11 cellular contexts compared by ENCODE assay signal in the genomic region with DNA sequence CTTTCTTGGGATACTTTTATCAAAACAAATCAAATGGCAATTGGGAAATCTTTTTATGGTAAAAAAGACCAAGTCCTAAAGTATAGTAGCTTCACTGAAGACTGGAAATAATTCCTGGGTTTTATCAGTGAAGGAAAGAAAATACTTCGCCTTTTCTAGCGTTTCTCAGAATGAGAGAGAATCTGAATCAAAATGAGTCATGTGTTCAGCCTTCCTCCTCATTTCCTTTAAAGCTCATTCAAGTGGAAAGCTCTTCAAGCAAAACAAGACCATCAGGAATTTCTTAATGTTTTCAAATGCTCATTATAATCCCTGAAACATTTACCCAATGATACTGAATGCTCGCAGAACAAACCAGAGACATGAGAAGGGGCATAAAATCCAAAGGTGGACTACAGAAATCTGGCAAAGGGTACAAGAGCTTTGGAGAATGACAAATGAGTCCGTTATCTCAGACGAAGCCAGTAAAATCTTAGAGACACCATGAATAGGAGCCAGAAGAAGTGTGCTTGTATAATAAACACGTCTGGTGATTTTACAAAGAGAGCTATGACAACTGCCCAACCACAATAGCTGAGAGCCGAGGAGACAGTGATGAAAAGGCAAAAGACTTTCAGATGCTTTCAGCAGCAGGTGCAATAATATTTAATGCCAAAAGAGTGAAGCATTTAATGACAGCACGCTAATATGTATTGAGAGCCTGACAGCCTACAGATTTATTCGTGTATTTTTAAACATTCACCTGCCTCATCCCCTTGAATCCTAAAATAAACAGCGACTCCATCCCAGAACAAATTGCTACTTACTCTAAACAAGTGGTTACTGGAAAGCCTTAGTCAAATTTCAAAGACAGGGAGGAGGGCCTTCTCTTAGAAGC. TPM values are rescaled to one million over a fixed set of nuclear protein-coding genes. Genes with fewer than 3 reads are reported as not detected.
A peak's percentile ranks its signal among the peaks of the same experiment; 100 is the strongest.
DNase-seq lines count a peak whose midpoint lies in the region; ATAC-seq and TF ChIP-seq lines count a peak whose summit lies in the region.
"Had no signal": no experiment of that assay in that cellular context is flagged by ENCODE, and none has a peak within 500 bp of the region (broad histone marks: within the 10 kb centered on the region; RNA-seq: fewer than 3 reads in every experiment).

No MANE protein-coding gene starts in this region.

- TF ChIP-seq CTCF in cardiac fibroblast (IDR thresholded peaks at IDR 0.05; ENCODE audit: low read depth, low read length) (no peak), mesothelial cell of epicardium (IDR thresholded peaks at IDR 0.05; ENCODE audit: unreplicated experiment) (no peak)
- no peak for TF ChIP-seq CTCF in CD8-positive, alpha-beta T cell (IDR thresholded peaks at IDR 0.05)

- peaks cover 9% of the 10 kb centered on the region for H3K4me1 Mint-ChIP-seq in mesothelial cell of epicardium
- peaks cover 3% of the 10 kb centered on the region for H3K4me1 Mint-ChIP-seq in CD8-positive, alpha-beta T cell (ENCODE audit: low read depth)
- H3K4me1 Mint-ChIP-seq in stimulated activated memory B cell treated with anti-CD40 and anti-IgM and Interleukin-4, amounts not matched to agents 10 μg/mL and 1 μg/mL and 100 μg/mL, for 72 hours, result peaks cover 18% of the 10 kb centered on the region

- H3K4me1 ChIP-seq in right cardiac atrium (ENCODE audit: control insufficient read depth, insufficient read depth, low read length), result peaks cover 6% of the 10 kb centered on the region
- no peaks in the 10 kb centered on the region for H3K4me1 ChIP-seq in CD8-positive, alpha-beta T cell (ENCODE audit: insufficient read depth, low read length)

- H3K4me3 ChIP-seq in right cardiac atrium (ENCODE audit: low read length) (no peak overlapping the region), cardiac fibroblast (replicated peaks in 1 of 2; ENCODE audit: low read depth in 2 of 2, low read length in 2 of 2) (no peak overlapping the region)
- H3K4me3 ChIP-seq in CD8-positive, alpha-beta T cell (ENCODE audit: low read depth, low read length), result no peak overlapping the region

- H3K27me3 Mint-ChIP-seq in mesothelial cell of epicardium (ENCODE audit: low read depth), result no peaks in the 10 kb centered on the region
- no peaks in the 10 kb centered on the region for H3K27me3 Mint-ChIP-seq in CD8-positive, alpha-beta T cell (ENCODE audit: low read depth)
- no peaks in the 10 kb centered on the region for H3K27me3 Mint-ChIP-seq in stimulated activated memory B cell treated with anti-CD40 and anti-IgM and Interleukin-4, amounts not matched to agents 10 μg/mL and 1 μg/mL and 100 μg/mL, for 72 hours
- H3K27me3 Mint-ChIP-seq: CD4-positive, alpha-beta memory T cell had no signal

- DNase-seq in left ventricle myocardium superior (no peak), right cardiac atrium (no peak), cardiac fibroblast (ENCODE audit: low read depth in 2 of 2) (peak; percentile 45 to 46), mesothelial cell of epicardium (ENCODE audit: low spot score in 2 of 2, unreplicated experiment in 2 of 2) (no peak)
- DNase-seq in activated CD8-positive, alpha-beta memory T cell treated with anti-CD3 and anti-CD28 coated beads for 24 hours, result no peak
- no peak for DNase-seq in CD8-positive, alpha-beta T cell
- DNase-seq in activated CD8-positive, alpha-beta memory T cell treated with anti-CD3 and anti-CD28 coated beads, Interleukin-2, amount 50 U/mL, for 48 hours, result no peak
- DNase-seq: CD4-positive, alpha-beta memory T cell; NCI-H1930; WERI-Rb-1 had no signal

- no peak overlapping the region for H3K4me3 Mint-ChIP-seq in mesothelial cell of epicardium
- no peak overlapping the region for H3K4me3 Mint-ChIP-seq in CD8-positive, alpha-beta T cell
- no peak overlapping the region for H3K4me3 Mint-ChIP-seq in stimulated activated memory B cell treated with anti-CD40 and anti-IgM and Interleukin-4, amounts not matched to agents 10 μg/mL and 1 μg/mL and 100 μg/mL, for 72 hours

- H3K27ac Mint-ChIP-seq in mesothelial cell of epicardium, result peak overlapping the region; percentile 6
- no peak overlapping the region for H3K27ac Mint-ChIP-seq in CD8-positive, alpha-beta T cell
- H3K27ac Mint-ChIP-seq in stimulated activated memory B cell treated with anti-CD40 and anti-IgM and Interleukin-4, amounts not matched to agents 10 μg/mL and 1 μg/mL and 100 μg/mL, for 72 hours, result no peak overlapping the region

- no peaks in the 10 kb centered on the region for H3K9me3 ChIP-seq in right cardiac atrium (ENCODE audit: control insufficient read depth, low read length)
- no peaks in the 10 kb centered on the region for H3K9me3 ChIP-seq in CD8-positive, alpha-beta T cell (ENCODE audit: low read length)

- intact Hi-C loops in left ventricle myocardium superior (cut with micrococcal nuclease) (loop anchor here (10.0 kb wide), 1 partner anchor 406 kb away; no protein-coding TSS in a partner anchor), right cardiac atrium (cut with DNase I) (loop anchor here in 1 of 4 donors (10.0 kb wide), 1 partner anchor 724 kb away; no protein-coding TSS in a partner anchor)
- intact Hi-C loops in CD8-positive, alpha-beta T cell (cut with DNase I, micrococcal nuclease), result no loop called here

- ATAC-seq in left ventricle myocardium superior, result peak; percentile 31
- ATAC-seq in right cardiac atrium, result no peak
- ATAC-seq in CD8-positive, alpha-beta T cell, result no peak
- ATAC-seq in stimulated activated memory B cell treated with anti-CD40 and anti-IgM and Interleukin-4, amounts not matched to agents 10 μg/mL and 1 μg/mL and 100 μg/mL, for 72 hours, result no peak

- CTCF ChIA-PET in CD8-positive, alpha-beta T cell (lab: Charles Lee), result interaction anchor here (0.5 to 3.1 kb wide), 5 partner anchors 8 to 721 kb away, joined by 3 to 21 read pairs (median 4); no protein-coding TSS in a partner anchor

- H3K27ac ChIP-seq in right cardiac atrium (ENCODE audit: low read length), result no peak overlapping the region
- H3K27ac ChIP-seq in CD8-positive, alpha-beta T cell (ENCODE audit: low read depth, low read length), result no peak overlapping the region
- H3K27ac ChIP-seq: WERI-Rb-1 had no signal

- 46% methylated on average over 10 of the region's 10 CpGs for WGBS in right cardiac atrium

- H3K36me3 Mint-ChIP-seq in mesothelial cell of epicardium, result peaks cover 23% of the 10 kb centered on the region
- H3K36me3 Mint-ChIP-seq in CD8-positive, alpha-beta T cell, result peaks cover 85% of the 10 kb centered on the region
- peaks cover 46% of the 10 kb centered on the region for H3K36me3 Mint-ChIP-seq in stimulated activated memory B cell treated with anti-CD40 and anti-IgM and Interleukin-4, amounts not matched to agents 10 μg/mL and 1 μg/mL and 100 μg/mL, for 72 hours

- no peaks in the 10 kb centered on the region for H3K9me3 Mint-ChIP-seq in mesothelial cell of epicardium
- H3K9me3 Mint-ChIP-seq in CD8-positive, alpha-beta T cell, result no peaks in the 10 kb centered on the region
- no peaks in the 10 kb centered on the region for H3K9me3 Mint-ChIP-seq in stimulated activated memory B cell treated with anti-CD40 and anti-IgM and Interleukin-4, amounts not matched to agents 10 μg/mL and 1 μg/mL and 100 μg/mL, for 72 hours
- H3K9me3 Mint-ChIP-seq: CD4-positive, alpha-beta memory T cell had no signal

- POLR2A ChIA-PET in CD8-positive, alpha-beta T cell (lab: Charles Lee), result no interaction called here

- peaks cover 23% of the 10 kb centered on the region for H3K36me3 ChIP-seq in CD8-positive, alpha-beta T cell (ENCODE audit: insufficient read depth, low read length)

- no peaks in the 10 kb centered on the region for H3K27me3 ChIP-seq in right cardiac atrium (ENCODE audit: control insufficient read depth, insufficient read depth)
- no peaks in the 10 kb centered on the region for H3K27me3 ChIP-seq in CD8-positive, alpha-beta T cell (ENCODE audit: insufficient read depth, low read length)

RNA-seq across cellular contexts. Expression of a gene that starts 19.1 kb away (rescaled TPM):
- total RNA-seq in left ventricle myocardium superior (9.2 TPM), right cardiac atrium (10 to 100 TPM in 2 of 4 donors, 1 to 10 TPM in 2; 9.2 to 16.0 (median 10.3) TPM), mesothelial cell of epicardium (34.3 to 36.2 TPM (median 35.8 TPM) in 3 replicates)
- 7.5 TPM for polyA plus RNA-seq in right cardiac atrium
- total RNA-seq in CD8-positive, alpha-beta T cell, result 10 to 100 TPM; 14.1 to 14.4 TPM

RNA-seq across cellular contexts. Expression of a gene that starts 19.3 kb away (rescaled TPM):
- total RNA-seq in left ventricle myocardium superior, result 0.45 TPM
- 1 to 10 TPM; 1.4 to 3.8 (median 2.5) TPM for total RNA-seq in right cardiac atrium
- 0.81 TPM for polyA plus RNA-seq in right cardiac atrium
- total RNA-seq in mesothelial cell of epicardium, result 27.7 to 33.2 TPM (median 32.5 TPM) in 3 replicates
- 1 to 10 TPM; 3.8 to 4.1 TPM for total RNA-seq in CD8-positive, alpha-beta T cell

Comparison
In these comparisons a context has a peak if more than half of its experiments do, and no peak if none do; other contexts are left out.
1. DNase-seq: peak in cardiac fibroblast (2 of 2); none in left ventricle myocardium superior (single experiment), right cardiac atrium (0 of 3), mesothelial cell of epicardium (0 of 2), activated CD8-positive, alpha-beta memory T cell treated with anti-CD3 and anti-CD28 coated beads for 24 hours (single experiment), CD8-positive, alpha-beta T cell (0 of 7) and activated CD8-positive, alpha-beta memory T cell treated with anti-CD3 and anti-CD28 coated beads, Interleukin-2, amount 50 U/mL, for 48 hours (single experiment).